In the genomic region with DNA sequence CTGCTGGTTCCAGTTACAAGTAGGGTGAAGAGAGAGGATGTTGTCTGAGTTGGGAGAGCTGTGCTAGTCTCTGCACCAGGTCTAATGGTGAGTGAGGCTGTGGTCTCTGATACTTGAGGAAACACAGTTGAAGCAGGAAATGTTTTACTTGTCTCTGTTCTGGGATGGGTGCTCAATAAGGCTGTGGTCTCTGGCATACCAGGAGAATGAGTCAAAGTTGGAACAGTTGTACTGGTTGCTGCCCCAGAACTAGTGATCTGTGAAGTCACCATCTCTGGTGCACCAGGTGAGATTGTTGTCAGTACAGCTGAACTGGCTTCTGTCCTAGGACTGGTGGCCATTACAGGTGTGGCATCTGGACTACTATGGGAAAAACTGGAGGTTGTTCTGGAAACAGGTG, we compare ENCODE assay signal across 21 cellular contexts.
DNase-seq lines count a peak whose midpoint lies in the region; ATAC-seq, FAIRE-seq and TF ChIP-seq lines count a peak whose summit lies in the region.
"Had no signal": no experiment of that assay in that cellular context is flagged by ENCODE, and none has a peak within 500 bp of the region (broad histone marks: within the 10 kb centered on the region; RNA-seq: fewer than 3 reads in every experiment).

No MANE protein-coding gene starts in this region.

- no peaks in the 10 kb centered on the region for H3K79me2 ChIP-seq in astrocyte (ENCODE audit: insufficient read depth, low read length)

- DNase-seq in A172 (ENCODE audit: low spot score) (peak; percentile 36), LoVo (ENCODE audit: low spot score) (peak; percentile 39), astrocyte (ENCODE audit: low read depth) (peak; percentile 2), mesenteric fat pad (ENCODE audit: low spot score) (peak; percentile 30), cortex of kidney (lab: John Stamatoyannopoulos, UW) (no peak), SIG-M5 (lab: John Stamatoyannopoulos, UW) (no peak)
- DNase-seq in activated naive CD4-positive, alpha-beta T cell treated with anti-CD3 and anti-CD28 coated beads for 36 hours: no peak
- DNase-seq: CD4-positive, alpha-beta memory T cell; DND-41; HCEC 1CT; MM.1S; NCI-H1092 treated with DMSO at 0.1 percent for 48 hours; NCI-H2081 treated with DMSO at 0.1 percent for 48 hours; NCI-H510A; NCI-H774; SHP77 had no signal

- H2AFZ ChIP-seq in astrocyte (ENCODE audit: low read depth, low read length): no peak overlapping the region

- FAIRE-seq in astrocyte (lab: Jason Lieb, UNC): no peak
- FAIRE-seq: G401.6, HepG2 had no signal

- no peak overlapping the region for H3K4me3 ChIP-seq in astrocyte (ENCODE audit: insufficient read depth, low read depth, low read length)

- no peak for TF ChIP-seq CTCF in astrocyte (IDR thresholded peaks at IDR 0.05; ENCODE audit: insufficient read depth, low read depth, low read length)

- H3K27me3 Mint-ChIP-seq in astrocyte (ENCODE audit: low read depth, unreplicated experiment): no peaks in the 10 kb centered on the region
- H3K27me3 Mint-ChIP-seq in activated naive CD4-positive, alpha-beta T cell treated with anti-CD3 and anti-CD28 coated beads for 36 hours (ENCODE audit: low read depth): peaks cover 11% of the 10 kb centered on the region

- H3K27me3 ChIP-seq in astrocyte (ENCODE audit: insufficient read depth, low read length): no peaks in the 10 kb centered on the region

- H3K27ac Mint-ChIP-seq in astrocyte (ENCODE audit: unreplicated experiment): no peak overlapping the region
- no peak overlapping the region for H3K27ac Mint-ChIP-seq in activated naive CD4-positive, alpha-beta T cell treated with anti-CD3 and anti-CD28 coated beads for 36 hours

- intact Hi-C loops in activated naive CD4-positive, alpha-beta T cell treated with anti-CD3 and anti-CD28 coated beads for 36 hours (cut with micrococcal nuclease): no loop called here

- no peaks in the 10 kb centered on the region for H3K4me1 Mint-ChIP-seq in astrocyte (ENCODE audit: low read depth, unreplicated experiment)
- H3K4me1 Mint-ChIP-seq in activated naive CD4-positive, alpha-beta T cell treated with anti-CD3 and anti-CD28 coated beads for 36 hours (ENCODE audit: low read depth): no peaks in the 10 kb centered on the region
- H3K4me1 Mint-ChIP-seq: CD4-positive, alpha-beta memory T cell had no signal

- no peak overlapping the region for H3K4me3 Mint-ChIP-seq in astrocyte (ENCODE audit: unreplicated experiment)
- H3K4me3 Mint-ChIP-seq in activated naive CD4-positive, alpha-beta T cell treated with anti-CD3 and anti-CD28 coated beads for 36 hours: no peak overlapping the region
- H3K4me3 Mint-ChIP-seq: CD4-positive, alpha-beta memory T cell had no signal

- no peak overlapping the region for H3K4me2 ChIP-seq in astrocyte (ENCODE audit: low read length)

- H3K27ac ChIP-seq in astrocyte (ENCODE audit: low read depth, low read length): no peak overlapping the region
- H3K27ac ChIP-seq: 22Rv1 had no signal

- ATAC-seq in HG03342 (IDR thresholded peaks at IDR 0.05; ENCODE audit: unreplicated experiment): no peak
- ATAC-seq: HepG2, SK-N-SH treated with all-trans-retinoic acid at 6 μM for 48 hours had no signal

- no peaks in the 10 kb centered on the region for H3K4me1 ChIP-seq in astrocyte (ENCODE audit: insufficient read depth, low read length)

- no peaks in the 10 kb centered on the region for H3K36me3 Mint-ChIP-seq in astrocyte (ENCODE audit: low read depth, unreplicated experiment)
- H3K36me3 Mint-ChIP-seq in activated naive CD4-positive, alpha-beta T cell treated with anti-CD3 and anti-CD28 coated beads for 36 hours (ENCODE audit: low read depth): no peaks in the 10 kb centered on the region
- H3K36me3 Mint-ChIP-seq: CD4-positive, alpha-beta memory T cell had no signal

- CTCF ChIA-PET in activated naive CD4-positive, alpha-beta T cell treated with anti-CD3 and anti-CD28 coated beads for 36 hours (lab: Charles Lee): no interaction called here

- no peak overlapping the region for H3K9ac ChIP-seq in astrocyte (ENCODE audit: low read length)

- H3K36me3 ChIP-seq in astrocyte (ENCODE audit: insufficient read depth, low read length): no peaks in the 10 kb centered on the region

- H4K20me1 ChIP-seq in astrocyte (ENCODE audit: insufficient read depth, low read length): no peaks in the 10 kb centered on the region

- H3K9me3 ChIP-seq in astrocyte (ENCODE audit: insufficient read depth, low read depth, low read length): peaks cover 12% of the 10 kb centered on the region

- H3K9me3 Mint-ChIP-seq in astrocyte (ENCODE audit: unreplicated experiment): peaks cover 30% of the 10 kb centered on the region
- H3K9me3 Mint-ChIP-seq in activated naive CD4-positive, alpha-beta T cell treated with anti-CD3 and anti-CD28 coated beads for 36 hours: peaks cover 2% of the 10 kb centered on the region

Comparison
In these comparisons a context has a peak if more than half of its experiments do, and no peak if none do; other contexts are left out.
1. DNase-seq: peak in A172 (single experiment), LoVo (single experiment), astrocyte (single experiment) and mesenteric fat pad (single experiment); none in cortex of kidney (single experiment), SIG-M5 (single experiment) and activated naive CD4-positive, alpha-beta T cell treated with anti-CD3 and anti-CD28 coated beads for 36 hours (single experiment).